In the genomic region with DNA sequence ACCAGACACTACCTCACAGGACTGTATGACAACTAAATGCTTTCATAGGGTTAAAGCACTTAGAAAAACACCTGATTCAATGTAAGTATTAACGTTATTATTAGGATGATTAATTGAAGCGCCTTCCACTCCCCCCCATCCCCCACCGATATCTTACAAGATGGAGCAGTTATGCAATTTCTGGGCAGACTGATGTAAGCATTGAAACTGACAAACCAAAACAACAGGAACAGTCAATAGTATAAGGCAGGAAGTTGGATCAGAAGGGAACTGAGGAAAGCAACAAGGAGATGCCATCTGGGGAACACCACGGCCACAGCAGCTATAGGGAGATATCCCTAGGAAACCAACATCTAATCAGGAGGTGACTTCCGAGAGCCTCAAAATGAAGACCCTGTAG, we compare ENCODE assay signal across 14 cellular contexts. TPM values are rescaled to one million over a fixed set of nuclear protein-coding genes. Genes with fewer than 3 reads are reported as not detected.
A peak's percentile ranks its signal among the peaks of the same experiment; 100 is the strongest.
DNase-seq lines count a peak whose midpoint lies in the region; ATAC-seq and TF ChIP-seq lines count a peak whose summit lies in the region.
"Had no signal": no experiment of that assay in that cellular context is flagged by ENCODE, and none has a peak within 500 bp of the region (broad histone marks: within the 10 kb centered on the region; RNA-seq: fewer than 3 reads in every experiment).

No MANE protein-coding gene starts in this region.

- peaks cover 7% of the 10 kb centered on the region for H3K36me3 ChIP-seq in CD8-positive, alpha-beta memory T cell (ENCODE audit: insufficient read depth, low read length)
- peaks cover 56% of the 10 kb centered on the region for H3K36me3 ChIP-seq in KOPT-K1 (ENCODE audit: insufficient read depth, low read length)

- peaks cover 67 to 79% (median 71%) of the 10 kb centered on the region in 3 donors for H3K4me1 Mint-ChIP-seq in CD8-positive, alpha-beta memory T cell
- peaks cover 51% of the 10 kb centered on the region for H3K4me1 Mint-ChIP-seq in activated CD8-positive, alpha-beta T cell treated with anti-CD3 and anti-CD28 coated beads, Interleukin-2, amount 10 ng/mL, durations not matched to agents 7 days and 5 days (ENCODE audit: low read depth)
- H3K4me1 Mint-ChIP-seq in natural killer cell = peaks cover 78 to 92% of the 10 kb centered on the region in 2 donors

- no peaks in the 10 kb centered on the region for H3K27me3 ChIP-seq in CD8-positive, alpha-beta memory T cell (ENCODE audit: insufficient read depth, low read length, poor library complexity, severe bottlenecking)

- peak overlapping the region; percentile 1 for H3K27ac ChIP-seq in CD8-positive, alpha-beta memory T cell (ENCODE audit: low read depth, low read length)
- peak overlapping the region; percentile 93 for H3K27ac ChIP-seq in KOPT-K1 (ENCODE audit: low read depth, low read length, poor library complexity, severe bottlenecking)

- peak overlapping the region; percentile 77 to 99 (median 98) for H3K4me3 Mint-ChIP-seq in CD8-positive, alpha-beta memory T cell
- peak overlapping the region; percentile 90 for H3K4me3 Mint-ChIP-seq in activated CD8-positive, alpha-beta T cell treated with anti-CD3 and anti-CD28 coated beads, Interleukin-2, amount 10 ng/mL, durations not matched to agents 7 days and 5 days
- H3K4me3 Mint-ChIP-seq in natural killer cell = peak overlapping the region; percentile 95

- H3K9me3 ChIP-seq in CD8-positive, alpha-beta memory T cell (ENCODE audit: low read length) = no peaks in the 10 kb centered on the region
- H3K9me3 ChIP-seq in KOPT-K1 (ENCODE audit: insufficient read depth, low read length, poor library complexity, severe bottlenecking) = no peaks in the 10 kb centered on the region

- CTCF ChIA-PET in CD8-positive, alpha-beta memory T cell (lab: Charles Lee) = interaction anchor here (1.1 to 8.5 kb wide), 4 partner anchors 9 to 117 kb away, joined by 3 to 105 read pairs (median 4); no protein-coding TSS in a partner anchor
- CTCF ChIA-PET in activated CD8-positive, alpha-beta T cell treated with anti-CD3 and anti-CD28 coated beads, Interleukin-2, amount 10 ng/mL, durations not matched to agents 7 days and 5 days (lab: Charles Lee) = interaction anchor here (2.7 to 3.7 kb wide), 2 partner anchors 10 to 17 kb away, joined by 21 to 37 read pairs; no protein-coding TSS in a partner anchor
- CTCF ChIA-PET in GM10248 (lab: Yijun Ruan, JAX) = interaction anchor here (1.3 to 11.0 kb wide), 4 partner anchors 7 to 19 kb away, joined by 4 to 100 read pairs (median 24); no protein-coding TSS in a partner anchor

- peak overlapping the region; percentile 64 to 99 (median 94) for H3K27ac Mint-ChIP-seq in CD8-positive, alpha-beta memory T cell
- peak overlapping the region; percentile 83 for H3K27ac Mint-ChIP-seq in activated CD8-positive, alpha-beta T cell treated with anti-CD3 and anti-CD28 coated beads, Interleukin-2, amount 10 ng/mL, durations not matched to agents 7 days and 5 days
- peak overlapping the region; percentile 84 to 96 for H3K27ac Mint-ChIP-seq in natural killer cell

- DNase-seq in CD8-positive, alpha-beta memory T cell = no peak
- no peak for DNase-seq in activated CD8-positive, alpha-beta T cell treated with anti-CD3 and anti-CD28 coated beads, Interleukin-2, amount 10 ng/mL, durations not matched to agents 7 days and 5 days
- DNase-seq in natural killer cell (no peak), head of caudate nucleus (no peak), GM10248 (ENCODE audit: extremely low spot score) (no peak)
- DNase-seq: DMS53, KBM-7, mesenchymal stem cell, NCI-H526 treated with DMSO at 0.1 percent for 48 hours, T-helper 9 cell had no signal

- POLR2A ChIA-PET in CD8-positive, alpha-beta memory T cell (lab: Charles Lee) = interaction anchor here (1.6 to 2.9 kb wide), 2 partner anchors 7 to 11 kb away, joined by 6 to 9 read pairs; no protein-coding TSS in a partner anchor
- POLR2A ChIA-PET in activated CD8-positive, alpha-beta T cell treated with anti-CD3 and anti-CD28 coated beads, Interleukin-2, amount 10 ng/mL, durations not matched to agents 7 days and 5 days (lab: Charles Lee) = interaction anchor here (2.7 kb wide), 1 partner anchor 11 kb away, joined by 19 read pairs; no protein-coding TSS in a partner anchor
- POLR2A ChIA-PET in GM10248 (lab: Yijun Ruan, JAX) = no interaction called here

- H3K4me3 ChIP-seq in CD8-positive, alpha-beta memory T cell (ENCODE audit: low read length) = peak overlapping the region; percentile 27

- H3K36me3 Mint-ChIP-seq in CD8-positive, alpha-beta memory T cell = peaks cover 9 to 63% (median 11%) of the 10 kb centered on the region in 3 donors
- peaks cover 74% of the 10 kb centered on the region for H3K36me3 Mint-ChIP-seq in activated CD8-positive, alpha-beta T cell treated with anti-CD3 and anti-CD28 coated beads, Interleukin-2, amount 10 ng/mL, durations not matched to agents 7 days and 5 days (ENCODE audit: low read depth)
- H3K36me3 Mint-ChIP-seq in natural killer cell = peaks cover 8% of the 10 kb centered on the region

- H3K4me1 ChIP-seq in CD8-positive, alpha-beta memory T cell (ENCODE audit: insufficient read depth, low read length) = peaks cover 55% of the 10 kb centered on the region

- ATAC-seq in activated CD8-positive, alpha-beta T cell treated with anti-CD3 and anti-CD28 coated beads, Interleukin-2, amount 10 ng/mL, durations not matched to agents 7 days and 5 days = no peak
- ATAC-seq in natural killer cell (no peak), GM21381 (IDR thresholded peaks at IDR 0.05; ENCODE audit: unreplicated experiment) (no peak)

- H3K27me3 Mint-ChIP-seq in CD8-positive, alpha-beta memory T cell = peaks cover 0 to 7% of the 10 kb centered on the region in 2 donors
- no peaks in the 10 kb centered on the region for H3K27me3 Mint-ChIP-seq in activated CD8-positive, alpha-beta T cell treated with anti-CD3 and anti-CD28 coated beads, Interleukin-2, amount 10 ng/mL, durations not matched to agents 7 days and 5 days (ENCODE audit: low read depth)
- no peaks in the 10 kb centered on the region for H3K27me3 Mint-ChIP-seq in natural killer cell (ENCODE audit: low read depth in 2 of 2)

- intact Hi-C loops in natural killer cell (cut with micrococcal nuclease) = loop anchor here (10.0 kb wide), 1 partner anchor 377 kb away; a partner anchor contains a TSS
- intact Hi-C loops in head of caudate nucleus (cut with DNase I) = no loop called here

- H3K9me3 Mint-ChIP-seq in CD8-positive, alpha-beta memory T cell = no peaks in the 10 kb centered on the region
- no peaks in the 10 kb centered on the region for H3K9me3 Mint-ChIP-seq in activated CD8-positive, alpha-beta T cell treated with anti-CD3 and anti-CD28 coated beads, Interleukin-2, amount 10 ng/mL, durations not matched to agents 7 days and 5 days (ENCODE audit: insufficient read depth)
- no peaks in the 10 kb centered on the region for H3K9me3 Mint-ChIP-seq in natural killer cell

- no peak for TF ChIP-seq CTCF in natural killer cell (IDR thresholded peaks at IDR 0.05)
- TF ChIP-seq CTCF in GM10248 (IDR thresholded peaks at IDR 0.05; ENCODE audit: control extremely low read depth, extremely low read depth, low read depth, missing control alignments) = no peak

RNA-seq across cellular contexts. Expression of a gene that starts 3.8 kb away (rescaled TPM):
- total RNA-seq in CD8-positive, alpha-beta memory T cell = 100 to 1,000 TPM; 838 to 869 TPM
- polyA plus RNA-seq in CD8-positive, alpha-beta memory T cell = 1,545 TPM
- 1,000 to 10,000 TPM; 1,296 to 1,321 TPM for total RNA-seq in activated CD8-positive, alpha-beta T cell treated with anti-CD3 and anti-CD28 coated beads, Interleukin-2, amount 10 ng/mL, durations not matched to agents 7 days and 5 days
- total RNA-seq in natural killer cell = 1,000 to 10,000 TPM; 1,088 to 1,116 (median 1,113) TPM

RNA-seq across cellular contexts. Expression of a gene that starts 33.6 kb away (rescaled TPM):
- under 1 TPM; 0.55 TPM for total RNA-seq in CD8-positive, alpha-beta memory T cell
- not detected for polyA plus RNA-seq in CD8-positive, alpha-beta memory T cell
- 1 to 10 TPM; 1.7 to 2.2 TPM for total RNA-seq in activated CD8-positive, alpha-beta T cell treated with anti-CD3 and anti-CD28 coated beads, Interleukin-2, amount 10 ng/mL, durations not matched to agents 7 days and 5 days
- under 1 TPM; 0.32 to 0.95 (median 0.40) TPM for total RNA-seq in natural killer cell
- total RNA-seq: H4, right cardiac atrium had no signal
- polyA plus RNA-seq: right cardiac atrium had no signal
